In the genomic region with DNA sequence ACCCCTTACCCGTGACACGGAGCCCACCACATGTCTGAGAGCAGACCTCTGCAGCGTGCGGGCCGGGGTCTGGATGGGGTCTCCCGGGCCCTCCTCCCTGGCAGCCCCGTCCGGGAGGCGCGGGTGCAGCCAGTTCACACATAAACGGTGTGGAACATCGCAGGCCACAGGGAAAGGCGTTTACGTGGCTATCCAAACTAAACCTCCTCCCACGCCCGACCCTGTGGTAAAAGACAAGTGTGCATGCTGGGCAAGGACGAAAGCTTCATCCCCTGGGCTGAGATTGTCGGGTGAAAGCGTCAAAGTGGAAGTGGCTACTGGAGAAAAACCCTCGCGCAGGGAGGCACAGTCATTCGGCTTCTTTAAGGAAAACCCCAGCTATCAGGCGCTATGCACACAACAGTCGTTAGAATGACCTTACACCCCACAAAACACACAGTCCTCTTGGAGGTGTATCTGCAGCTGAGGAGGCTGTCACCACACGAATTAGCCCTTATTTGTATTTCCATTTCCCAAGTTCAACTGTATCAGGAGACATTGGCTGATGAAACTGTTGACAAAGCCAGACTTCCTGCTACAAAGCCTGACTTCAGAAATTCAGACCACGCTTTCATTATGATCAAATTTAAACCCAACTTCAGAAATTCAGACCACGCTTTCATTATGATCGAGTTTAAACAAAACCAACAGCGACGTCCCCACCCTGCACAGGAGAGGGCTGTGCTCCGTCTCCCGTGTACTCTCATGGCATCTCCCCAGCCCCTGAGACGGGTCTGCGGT, we compare ENCODE assay signal across 10 cellular contexts. TPM values are rescaled to one million over a fixed set of nuclear protein-coding genes. Genes with fewer than 3 reads are reported as not detected.
DNase-seq lines count a peak whose midpoint lies in the region; ATAC-seq and TF ChIP-seq lines count a peak whose summit lies in the region.
"Had no signal": no experiment of that assay in that cellular context is flagged by ENCODE, and none has a peak within 500 bp of the region (broad histone marks: within the 10 kb centered on the region; RNA-seq: fewer than 3 reads in every experiment).

No MANE protein-coding gene starts in this region.

- H3K4me3 ChIP-seq in stomach: peak overlapping the region in 1 of 4 donors; percentile 19
- no peak overlapping the region for H3K4me3 ChIP-seq in smooth muscle cell
- no peak overlapping the region for H3K4me3 ChIP-seq in right atrium auricular region

- no peaks in the 10 kb centered on the region for H3K79me2 ChIP-seq in smooth muscle cell (ENCODE audit: low read depth)

- H3K4me2 ChIP-seq in smooth muscle cell: no peak overlapping the region

- POLR2A ChIA-PET in activated naive CD8-positive, alpha-beta T cell treated with anti-CD3 and anti-CD28 coated beads, Interleukin-2, amount 10 ng/mL, durations not matched to agents 7 days and 5 days (lab: Charles Lee): interaction anchor here (1.4 kb wide), 1 partner anchor 35 kb away, joined by 6 read pairs; a partner anchor contains a TSS

- H3K27me3 ChIP-seq in stomach (no peaks in the 10 kb centered on the region), smooth muscle cell (ENCODE audit: low read depth) (no peaks in the 10 kb centered on the region), right atrium auricular region (no peaks in the 10 kb centered on the region)

- H3K36me3 Mint-ChIP-seq in natural killer cell treated with Interleukin-12 subunit alpha and Interleukin-12 subunit beta and Interleukin-15 and Interleukin-18, amount 100 ng/mL, for 72 hours: peaks cover 1% of the 10 kb centered on the region
- no peaks in the 10 kb centered on the region for H3K36me3 Mint-ChIP-seq in natural killer cell
- H3K36me3 Mint-ChIP-seq in activated naive CD8-positive, alpha-beta T cell treated with anti-CD3 and anti-CD28 coated beads, Interleukin-2, amount 10 ng/mL, durations not matched to agents 7 days and 5 days: peaks cover 1% of the 10 kb centered on the region

- TF ChIP-seq POLR2A in stomach (IDR thresholded peaks at IDR 0.05): no peak

- H3K9me3 Mint-ChIP-seq in natural killer cell treated with Interleukin-12 subunit alpha and Interleukin-12 subunit beta and Interleukin-15 and Interleukin-18, amount 100 ng/mL, for 72 hours: no peaks in the 10 kb centered on the region
- peaks cover 0 to 1% of the 10 kb centered on the region in 2 donors for H3K9me3 Mint-ChIP-seq in natural killer cell
- H3K9me3 Mint-ChIP-seq in activated naive CD8-positive, alpha-beta T cell treated with anti-CD3 and anti-CD28 coated beads, Interleukin-2, amount 10 ng/mL, durations not matched to agents 7 days and 5 days: no peaks in the 10 kb centered on the region

- peaks cover 42 to 74% (median 52%) of the 10 kb centered on the region in 4 donors for H3K4me1 ChIP-seq in stomach
- no peaks in the 10 kb centered on the region for H3K4me1 ChIP-seq in smooth muscle cell (ENCODE audit: low read depth)
- no peaks in the 10 kb centered on the region for H3K4me1 ChIP-seq in right atrium auricular region

- no peak for DNase-seq in natural killer cell treated with Interleukin-12 subunit alpha and Interleukin-12 subunit beta and Interleukin-15 and Interleukin-18, amount 100 ng/mL, for 72 hours (ENCODE audit: low spot score)
- DNase-seq in natural killer cell (no peak), stomach (no peak), smooth muscle cell (lab: John Stamatoyannopoulos, UW; ENCODE audit: unreplicated experiment) (no peak), right atrium auricular region (ENCODE audit: low spot score) (no peak)
- DNase-seq in activated naive CD8-positive, alpha-beta T cell treated with anti-CD3 and anti-CD28 coated beads, Interleukin-2, amount 10 ng/mL, durations not matched to agents 7 days and 5 days: peak; percentile 29
- DNase-seq: islet precursor cell had no signal

- H3K4me3 Mint-ChIP-seq in natural killer cell treated with Interleukin-12 subunit alpha and Interleukin-12 subunit beta and Interleukin-15 and Interleukin-18, amount 100 ng/mL, for 72 hours: peak overlapping the region; percentile 65
- H3K4me3 Mint-ChIP-seq in natural killer cell: no peak overlapping the region
- peak overlapping the region; percentile 28 for H3K4me3 Mint-ChIP-seq in activated naive CD8-positive, alpha-beta T cell treated with anti-CD3 and anti-CD28 coated beads, Interleukin-2, amount 10 ng/mL, durations not matched to agents 7 days and 5 days

- peak overlapping the region in 1 of 2 donors; percentile 68 for H3K27ac Mint-ChIP-seq in natural killer cell treated with Interleukin-12 subunit alpha and Interleukin-12 subunit beta and Interleukin-15 and Interleukin-18, amount 100 ng/mL, for 72 hours
- H3K27ac Mint-ChIP-seq in natural killer cell: no peak overlapping the region
- peak overlapping the region; percentile 73 for H3K27ac Mint-ChIP-seq in activated naive CD8-positive, alpha-beta T cell treated with anti-CD3 and anti-CD28 coated beads, Interleukin-2, amount 10 ng/mL, durations not matched to agents 7 days and 5 days

- no peak for TF ChIP-seq EP300 in stomach (IDR thresholded peaks at IDR 0.05)

- peaks cover 80% of the 10 kb centered on the region for H4K20me1 ChIP-seq in smooth muscle cell (ENCODE audit: low read depth)

- ATAC-seq in natural killer cell treated with Interleukin-12 subunit alpha and Interleukin-12 subunit beta and Interleukin-15 and Interleukin-18, amount 100 ng/mL, for 72 hours: peak; percentile 73 to 85
- ATAC-seq in natural killer cell (no peak), HG02852 (IDR thresholded peaks at IDR 0.05; ENCODE audit: unreplicated experiment) (peak; percentile 45), HG02885 (IDR thresholded peaks at IDR 0.05; ENCODE audit: poor library complexity, unreplicated experiment) (no peak)
- peak; percentile 49 for ATAC-seq in activated naive CD8-positive, alpha-beta T cell treated with anti-CD3 and anti-CD28 coated beads, Interleukin-2, amount 10 ng/mL, durations not matched to agents 7 days and 5 days (ENCODE audit: low read depth)

- H3K27me3 Mint-ChIP-seq in natural killer cell treated with Interleukin-12 subunit alpha and Interleukin-12 subunit beta and Interleukin-15 and Interleukin-18, amount 100 ng/mL, for 72 hours: no peaks in the 10 kb centered on the region
- H3K27me3 Mint-ChIP-seq in natural killer cell (ENCODE audit: low read depth in 2 of 2): no peaks in the 10 kb centered on the region
- H3K27me3 Mint-ChIP-seq in activated naive CD8-positive, alpha-beta T cell treated with anti-CD3 and anti-CD28 coated beads, Interleukin-2, amount 10 ng/mL, durations not matched to agents 7 days and 5 days: no peaks in the 10 kb centered on the region

- H3K27ac ChIP-seq in stomach (peak overlapping the region; percentile 69 to 88 (median 75)), smooth muscle cell (ENCODE audit: low read depth) (no peak overlapping the region), right atrium auricular region (no peak overlapping the region)

- intact Hi-C loops in natural killer cell (cut with micrococcal nuclease): no loop called here
- intact Hi-C loops in stomach (cut with DNase I; ENCODE audit: low total_unique reads): no loop called here

- H2AFZ ChIP-seq in smooth muscle cell (ENCODE audit: low read depth): no peak overlapping the region

- TF ChIP-seq CTCF in natural killer cell (IDR thresholded peaks at IDR 0.05): no peak
- TF ChIP-seq CTCF in stomach (IDR thresholded peaks at IDR 0.05): no peak
- TF ChIP-seq CTCF in smooth muscle cell (IDR thresholded peaks at IDR 0.05; ENCODE audit: borderline replicate concordance, insufficient read depth, poor library complexity, severe bottlenecking): no peak
- no peak for TF ChIP-seq CTCF in right atrium auricular region (IDR thresholded peaks at IDR 0.05)

- H3K36me3 ChIP-seq in stomach: peaks cover 0 to 6% (median 0%) of the 10 kb centered on the region in 4 donors
- H3K36me3 ChIP-seq in smooth muscle cell (ENCODE audit: low read depth): no peaks in the 10 kb centered on the region
- no peaks in the 10 kb centered on the region for H3K36me3 ChIP-seq in right atrium auricular region

- H3K9me3 ChIP-seq in stomach (no peaks in the 10 kb centered on the region), smooth muscle cell (replicated peaks; ENCODE audit: low read depth) (no peaks in the 10 kb centered on the region), right atrium auricular region (no peaks in the 10 kb centered on the region)

- H3K9ac ChIP-seq in smooth muscle cell (ENCODE audit: low read depth): no peak overlapping the region

- no peaks in the 10 kb centered on the region for H3F3A ChIP-seq in smooth muscle cell (ENCODE audit: low read depth)

- peaks cover 4 to 7% of the 10 kb centered on the region in 2 donors for H3K4me1 Mint-ChIP-seq in natural killer cell treated with Interleukin-12 subunit alpha and Interleukin-12 subunit beta and Interleukin-15 and Interleukin-18, amount 100 ng/mL, for 72 hours (ENCODE audit: low read depth in 2 of 2)
- H3K4me1 Mint-ChIP-seq in natural killer cell: no peaks in the 10 kb centered on the region
- peaks cover 20% of the 10 kb centered on the region for H3K4me1 Mint-ChIP-seq in activated naive CD8-positive, alpha-beta T cell treated with anti-CD3 and anti-CD28 coated beads, Interleukin-2, amount 10 ng/mL, durations not matched to agents 7 days and 5 days

- 28 to 60% (median 49%) methylated on average over 34 of the region's 34 CpGs for WGBS in stomach, 5 donors
- WGBS in smooth muscle cell (ENCODE audit: low lambda C conversion rate): 89% methylated on average over 34 of the region's 34 CpGs

RNA-seq across cellular contexts. Expression of a gene that starts 15.3 kb away (rescaled TPM):
- not detected for total RNA-seq in natural killer cell treated with Interleukin-12 subunit alpha and Interleukin-12 subunit beta and Interleukin-15 and Interleukin-18, amount 100 ng/mL, for 72 hours
- total RNA-seq in natural killer cell (under 1 TPM in 2 of 3 donors, not detected in 1; 0.25 to 0.26 TPM), stomach (10 to 100 TPM in 2 of 5 donors, 1 to 10 TPM in 1, under 1 TPM in 1, not detected in 1; 0.58 to 18.3 (median 9.7) TPM), smooth muscle cell (0.67 and 1.3 TPM in 2 replicates), right atrium auricular region (1 to 10 TPM; 4.6 to 6.9 TPM)
- under 1 TPM; 0.19 to 0.26 TPM for total RNA-seq in activated naive CD8-positive, alpha-beta T cell treated with anti-CD3 and anti-CD28 coated beads, Interleukin-2, amount 10 ng/mL, durations not matched to agents 7 days and 5 days
- polyA plus RNA-seq in stomach (10 to 100 TPM; 21.9 to 31.2 (median 26.0) TPM), smooth muscle cell (2.3 and 4.0 TPM in 2 replicates)
- total RNA-seq: activated CD8-positive, alpha-beta memory T cell treated with anti-CD3 and anti-CD28 coated beads for 36 hours had no signal

RNA-seq across cellular contexts. Expression of a gene that starts 56.8 kb away (rescaled TPM):
- 10 to 100 TPM; 34.7 to 41.2 TPM for total RNA-seq in natural killer cell treated with Interleukin-12 subunit alpha and Interleukin-12 subunit beta and Interleukin-15 and Interleukin-18, amount 100 ng/mL, for 72 hours
- 100 to 1,000 TPM in 2 of 3 donors, 10 to 100 TPM in 1; 99.1 to 122 (median 106) TPM for total RNA-seq in natural killer cell
- 10 to 100 TPM; 31.3 to 33.2 TPM for total RNA-seq in activated naive CD8-positive, alpha-beta T cell treated with anti-CD3 and anti-CD28 coated beads, Interleukin-2, amount 10 ng/mL, durations not matched to agents 7 days and 5 days
- total RNA-seq in stomach: 10 to 100 TPM in 4 of 5 donors, under 1 TPM in 1; 0.89 to 44.9 (median 20.2) TPM
- polyA plus RNA-seq in stomach: 10 to 100 TPM; 37.4 to 93.6 (median 53.1) TPM
- total RNA-seq in smooth muscle cell: 16.2 and 21.1 TPM in 2 replicates
- 29.9 and 34.2 TPM in 2 replicates for polyA plus RNA-seq in smooth muscle cell
- total RNA-seq in right atrium auricular region: 10 to 100 TPM; 10.2 to 16.2 TPM

RNA-seq across cellular contexts. Expression of a gene that starts 58.9 kb away (rescaled TPM):
- total RNA-seq in natural killer cell treated with Interleukin-12 subunit alpha and Interleukin-12 subunit beta and Interleukin-15 and Interleukin-18, amount 100 ng/mL, for 72 hours: 1 to 10 TPM in 1 of 2 donors, under 1 TPM in 1; 0.89 to 8.1 TPM
- total RNA-seq in natural killer cell (1 to 10 TPM; 2.3 to 4.5 (median 2.5) TPM), stomach (10 to 100 TPM in 1 of 5 donors, 1 to 10 TPM in 4; 2.0 to 13.6 (median 4.4) TPM), smooth muscle cell (1.8 and 3.6 TPM in 2 replicates), right atrium auricular region (10 to 100 TPM; 13.4 to 18.6 TPM)
- 1 to 10 TPM; 2.1 to 4.1 TPM for total RNA-seq in activated naive CD8-positive, alpha-beta T cell treated with anti-CD3 and anti-CD28 coated beads, Interleukin-2, amount 10 ng/mL, durations not matched to agents 7 days and 5 days
- polyA plus RNA-seq in stomach (10 to 100 TPM in 2 of 3 donors, 1 to 10 TPM in 1; 6.4 to 14.6 (median 10.8) TPM), smooth muscle cell (2.2 and 3.8 TPM in 2 replicates)

Comparison
In these comparisons a context has a peak if more than half of its experiments do, and no peak if none do; other contexts are left out.
1. ATAC-seq: peak in natural killer cell treated with Interleukin-12 subunit alpha and Interleukin-12 subunit beta and Interleukin-15 and Interleukin-18, amount 100 ng/mL, for 72 hours (2 of 2), HG02852 (single experiment) and activated naive CD8-positive, alpha-beta T cell treated with anti-CD3 and anti-CD28 coated beads, Interleukin-2, amount 10 ng/mL, durations not matched to agents 7 days and 5 days (single experiment); none in natural killer cell (0 of 3) and HG02885 (single experiment).
2. H3K27ac ChIP-seq: peak in stomach (5 of 5); none in smooth muscle cell (single experiment) and right atrium auricular region (0 of 2).